ENCODE assay signal across 8 cellular contexts in genomic region chr17:71553381-71553780, GRCh38.
"Had no signal": no experiment of that assay in that cellular context is flagged by ENCODE, and none has a peak within 500 bp of the region (broad histone marks: within the 10 kb centered on the region; RNA-seq: fewer than 3 reads in every experiment).

No MANE protein-coding gene starts in this region.

- H3K9me3 Mint-ChIP-seq: H9 had no signal

- FAIRE-seq: H54, HTR-8/SVneo, K562 had no signal

- H3K9ac ChIP-seq: GM23248 had no signal

- ATAC-seq: K562 had no signal

- DNase-seq: GM23248, GOT3, H9, HCEC 1CT, IMR-90 had no signal

- H3K4me3 ChIP-seq: GM23248, K562 had no signal

- H3K27ac ChIP-seq: GM23248 had no signal

- H3K4me3 Mint-ChIP-seq: H9 had no signal

- H2AFZ ChIP-seq: GM23248 had no signal

- H3K27ac Mint-ChIP-seq: H9 had no signal

- H3K4me1 Mint-ChIP-seq: H9 had no signal
